In genomic region chr1:42735477-42736105, GRCh38 we compare ENCODE assay signal across 2 cellular contexts.
TF ChIP-seq lines count a peak whose summit lies in the region.

No MANE protein-coding gene starts in this region.

TF ChIP-seq in SK-N-SH, 30 proteins besides CTCF, POLR2A, EP300 and RAD21 (continued from another document):
- TF ChIP-seq RFX5 (IDR thresholded peaks at IDR 0.05; ENCODE audit: low read length), result no peak
- no peak for TF ChIP-seq MXI1 (IDR thresholded peaks at IDR 0.05; ENCODE audit: low read depth, low read length)
- no peak for TF ChIP-seq MAX (IDR thresholded peaks at IDR 0.05; ENCODE audit: low read depth)
- no peak for TF ChIP-seq TEAD4 (IDR thresholded peaks at IDR 0.05; ENCODE audit: borderline replicate concordance, insufficient read depth)
- TF ChIP-seq FOXM1 (IDR thresholded peaks at IDR 0.05; ENCODE audit: low read depth), result no peak
- no peak for TF ChIP-seq RXRA (IDR thresholded peaks at IDR 0.05; ENCODE audit: borderline replicate concordance, low read depth)
- no peak for TF ChIP-seq IRF3 (IDR thresholded peaks at IDR 0.05; ENCODE audit: low read depth, low read length)
- TF ChIP-seq ELF1 (IDR thresholded peaks at IDR 0.05), result no peak
- TF ChIP-seq ZBTB33 (IDR thresholded peaks at IDR 0.05; ENCODE audit: borderline replicate concordance, low read depth), result no peak

TF ChIP-seq in SK-N-SH treated with all-trans-retinoic acid at 6 μM for 48 hours, 23 proteins besides CTCF, POLR2A, EP300 and RAD21:
- TF ChIP-seq PATZ1 (CRISPR knock-in tag; IDR thresholded peaks at IDR 0.05; ENCODE audit: borderline replicate concordance) (no peak), ZC3H10 (CRISPR knock-in tag; IDR thresholded peaks at IDR 0.05) (no peak), OSR1 (CRISPR knock-in tag; IDR thresholded peaks at IDR 0.05) (no peak)
TF ChIP-seq in SK-N-SH treated with all-trans-retinoic acid at 6 μM for 48 hours: peak in this region for 0.
